In the genomic region with DNA sequence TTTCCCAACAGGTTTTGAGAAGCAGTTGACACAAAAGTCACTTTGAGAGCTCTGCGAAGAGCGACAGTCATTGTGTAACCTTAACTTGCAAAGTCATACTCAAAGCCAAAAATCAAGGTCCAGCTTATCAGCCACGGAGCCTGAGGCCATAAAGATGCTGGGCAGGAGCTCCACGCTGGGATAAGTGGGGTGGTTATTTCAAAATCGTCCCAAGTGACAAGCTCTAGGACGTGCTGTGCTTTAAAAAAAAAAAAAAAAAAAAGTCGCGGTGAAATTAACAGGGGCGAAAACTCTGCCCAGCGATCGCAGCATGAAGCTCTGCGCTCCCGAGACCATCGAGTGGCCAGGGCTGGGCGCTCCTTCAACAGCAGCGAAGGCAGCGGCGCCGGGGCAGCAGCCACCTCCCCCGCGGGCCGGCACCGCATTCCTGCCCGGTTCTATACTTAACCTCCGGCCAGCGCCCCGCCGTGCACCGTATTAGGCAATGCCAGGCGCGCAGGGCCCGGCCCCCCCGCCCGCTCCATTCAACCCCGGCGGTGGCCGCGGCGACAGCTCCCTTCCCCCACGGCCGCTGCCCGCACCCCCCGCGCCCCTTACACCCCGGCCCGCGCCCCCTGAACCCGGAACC, we compare ENCODE assay signal across 1 cellular context.
A peak's percentile ranks its signal among the peaks of the same experiment; 100 is the strongest.
TF ChIP-seq lines count a peak whose summit lies in the region.

No MANE protein-coding gene starts in this region.

TF ChIP-seq in HepG2, 621 proteins besides CTCF, POLR2A, EP300 and RAD21 (continued from another document and continues in another):
- TF ChIP-seq, protein P1, sequence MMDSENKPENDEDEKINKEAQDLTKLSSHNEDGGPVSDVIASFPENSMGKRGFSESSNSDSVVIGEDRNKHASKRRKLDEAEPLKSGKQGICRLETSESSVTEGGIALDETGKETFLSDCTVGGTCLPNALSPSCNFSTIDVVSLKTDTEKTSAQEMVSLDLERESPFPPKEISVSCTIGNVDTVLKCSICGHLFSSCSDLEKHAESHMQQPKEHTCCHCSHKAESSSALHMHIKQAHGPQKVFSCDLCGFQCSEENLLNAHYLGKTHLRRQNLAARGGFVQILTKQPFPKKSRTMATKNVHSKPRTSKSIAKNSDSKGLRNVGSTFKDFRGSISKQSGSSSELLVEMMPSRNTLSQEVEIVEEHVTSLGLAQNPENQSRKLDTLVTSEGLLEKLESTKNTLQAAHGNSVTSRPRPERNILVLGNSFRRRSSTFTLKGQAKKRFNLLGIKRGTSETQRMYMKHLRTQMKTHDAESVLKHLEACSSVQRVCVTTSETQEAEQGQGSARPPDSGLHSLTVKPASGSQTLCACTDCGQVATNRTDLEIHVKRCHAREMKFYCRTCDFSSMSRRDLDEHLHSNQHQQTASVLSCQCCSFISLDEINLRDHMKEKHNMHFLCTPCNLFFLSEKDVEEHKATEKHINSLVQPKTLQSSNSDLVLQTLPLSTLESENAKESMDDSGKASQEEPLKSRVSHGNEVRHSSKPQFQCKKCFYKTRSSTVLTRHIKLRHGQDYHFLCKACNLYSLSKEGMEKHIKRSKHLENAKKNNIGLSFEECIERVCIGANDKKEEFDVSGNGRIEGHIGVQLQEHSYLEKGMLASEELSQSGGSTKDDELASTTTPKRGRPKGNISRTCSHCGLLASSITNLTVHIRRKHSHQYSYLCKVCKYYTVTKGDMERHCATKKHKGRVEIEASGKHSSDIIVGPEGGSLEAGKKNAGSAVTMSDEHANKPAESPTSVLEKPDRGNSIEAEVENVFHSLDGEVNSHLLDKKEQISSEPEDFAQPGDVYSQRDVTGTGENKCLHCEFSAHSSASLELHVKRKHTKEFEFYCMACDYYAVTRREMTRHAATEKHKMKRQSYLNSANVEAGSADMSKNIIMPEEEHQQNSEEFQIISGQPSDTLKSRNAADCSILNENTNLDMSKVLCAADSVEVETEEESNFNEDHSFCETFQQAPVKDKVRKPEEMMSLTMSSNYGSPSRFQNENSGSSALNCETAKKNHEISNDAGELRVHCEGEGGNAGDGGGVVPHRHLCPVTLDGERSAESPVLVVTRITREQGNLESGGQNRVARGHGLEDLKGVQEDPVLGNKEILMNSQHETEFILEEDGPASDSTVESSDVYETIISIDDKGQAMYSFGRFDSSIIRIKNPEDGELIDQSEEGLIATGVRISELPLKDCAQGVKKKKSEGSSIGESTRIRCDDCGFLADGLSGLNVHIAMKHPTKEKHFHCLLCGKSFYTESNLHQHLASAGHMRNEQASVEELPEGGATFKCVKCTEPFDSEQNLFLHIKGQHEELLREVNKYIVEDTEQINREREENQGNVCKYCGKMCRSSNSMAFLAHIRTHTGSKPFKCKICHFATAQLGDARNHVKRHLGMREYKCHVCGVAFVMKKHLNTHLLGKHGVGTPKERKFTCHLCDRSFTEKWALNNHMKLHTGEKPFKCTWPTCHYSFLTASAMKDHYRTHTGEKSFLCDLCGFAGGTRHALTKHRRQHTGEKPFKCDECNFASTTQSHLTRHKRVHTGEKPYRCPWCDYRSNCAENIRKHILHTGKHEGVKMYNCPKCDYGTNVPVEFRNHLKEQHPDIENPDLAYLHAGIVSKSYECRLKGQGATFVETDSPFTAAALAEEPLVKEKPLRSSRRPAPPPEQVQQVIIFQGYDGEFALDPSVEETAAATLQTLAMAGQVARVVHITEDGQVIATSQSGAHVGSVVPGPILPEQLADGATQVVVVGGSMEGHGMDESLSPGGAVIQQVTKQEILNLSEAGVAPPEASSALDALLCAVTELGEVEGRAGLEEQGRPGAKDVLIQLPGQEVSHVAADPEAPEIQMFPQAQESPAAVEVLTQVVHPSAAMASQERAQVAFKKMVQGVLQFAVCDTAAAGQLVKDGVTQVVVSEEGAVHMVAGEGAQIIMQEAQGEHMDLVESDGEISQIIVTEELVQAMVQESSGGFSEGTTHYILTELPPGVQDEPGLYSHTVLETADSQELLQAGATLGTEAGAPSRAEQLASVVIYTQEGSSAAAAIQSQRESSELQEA (CRISPR knock-in tag; IDR thresholded peaks at IDR 0.05; ENCODE audit: not compliant biosample characterization) = no peak
- TF ChIP-seq, protein P2, sequence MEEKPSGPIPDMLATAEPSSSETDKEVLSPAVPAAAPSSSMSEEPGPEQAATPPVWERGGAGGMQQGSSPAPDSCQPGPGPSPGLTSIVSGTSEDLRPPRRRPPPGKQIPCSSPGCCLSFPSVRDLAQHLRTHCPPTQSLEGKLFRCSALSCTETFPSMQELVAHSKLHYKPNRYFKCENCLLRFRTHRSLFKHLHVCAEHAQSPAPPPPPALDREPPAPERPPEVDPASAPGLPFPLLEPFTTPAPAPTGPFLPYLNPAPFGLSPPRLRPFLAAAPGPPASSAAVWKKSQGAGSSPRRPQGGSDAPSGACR (CRISPR knock-in tag; IDR thresholded peaks at IDR 0.05) = peak; percentile 24; the same call in 1 of the 2 replicates
- TF ChIP-seq, protein P3, sequence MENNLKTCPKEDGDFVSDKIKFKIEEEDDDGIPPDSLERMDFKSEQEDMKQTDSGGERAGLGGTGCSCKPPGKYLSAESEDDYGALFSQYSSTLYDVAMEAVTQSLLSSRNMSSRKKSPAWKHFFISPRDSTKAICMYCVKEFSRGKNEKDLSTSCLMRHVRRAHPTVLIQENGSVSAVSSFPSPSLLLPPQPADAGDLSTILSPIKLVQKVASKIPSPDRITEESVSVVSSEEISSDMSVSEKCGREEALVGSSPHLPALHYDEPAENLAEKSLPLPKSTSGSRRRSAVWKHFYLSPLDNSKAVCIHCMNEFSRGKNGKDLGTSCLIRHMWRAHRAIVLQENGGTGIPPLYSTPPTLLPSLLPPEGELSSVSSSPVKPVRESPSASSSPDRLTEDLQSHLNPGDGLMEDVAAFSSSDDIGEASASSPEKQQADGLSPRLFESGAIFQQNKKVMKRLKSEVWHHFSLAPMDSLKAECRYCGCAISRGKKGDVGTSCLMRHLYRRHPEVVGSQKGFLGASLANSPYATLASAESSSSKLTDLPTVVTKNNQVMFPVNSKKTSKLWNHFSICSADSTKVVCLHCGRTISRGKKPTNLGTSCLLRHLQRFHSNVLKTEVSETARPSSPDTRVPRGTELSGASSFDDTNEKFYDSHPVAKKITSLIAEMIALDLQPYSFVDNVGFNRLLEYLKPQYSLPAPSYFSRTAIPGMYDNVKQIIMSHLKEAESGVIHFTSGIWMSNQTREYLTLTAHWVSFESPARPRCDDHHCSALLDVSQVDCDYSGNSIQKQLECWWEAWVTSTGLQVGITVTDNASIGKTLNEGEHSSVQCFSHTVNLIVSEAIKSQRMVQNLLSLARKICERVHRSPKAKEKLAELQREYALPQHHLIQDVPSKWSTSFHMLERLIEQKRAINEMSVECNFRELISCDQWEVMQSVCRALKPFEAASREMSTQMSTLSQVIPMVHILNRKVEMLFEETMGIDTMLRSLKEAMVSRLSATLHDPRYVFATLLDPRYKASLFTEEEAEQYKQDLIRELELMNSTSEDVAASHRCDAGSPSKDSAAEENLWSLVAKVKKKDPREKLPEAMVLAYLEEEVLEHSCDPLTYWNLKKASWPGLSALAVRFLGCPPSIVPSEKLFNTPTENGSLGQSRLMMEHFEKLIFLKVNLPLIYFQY (CRISPR knock-in tag; IDR thresholded peaks at IDR 0.05; ENCODE audit: borderline replicate concordance) = peak; percentile 42; the same call in 1 of the 2 replicates
- TF ChIP-seq, protein P4, sequence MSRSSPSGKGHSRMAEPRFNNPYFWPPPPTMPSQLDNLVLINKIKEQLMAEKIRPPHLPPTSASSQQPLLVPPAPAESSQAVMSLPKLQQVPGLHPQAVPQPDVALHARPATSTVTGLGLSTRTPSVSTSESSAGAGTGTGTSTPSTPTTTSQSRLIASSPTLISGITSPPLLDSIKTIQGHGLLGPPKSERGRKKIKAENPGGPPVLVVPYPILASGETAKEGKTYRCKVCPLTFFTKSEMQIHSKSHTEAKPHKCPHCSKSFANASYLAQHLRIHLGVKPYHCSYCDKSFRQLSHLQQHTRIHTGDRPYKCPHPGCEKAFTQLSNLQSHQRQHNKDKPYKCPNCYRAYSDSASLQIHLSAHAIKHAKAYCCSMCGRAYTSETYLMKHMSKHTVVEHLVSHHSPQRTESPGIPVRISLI (CRISPR knock-in tag; IDR thresholded peaks at IDR 0.05; ENCODE audit: borderline replicate concordance) = peak; percentile 48; the same call in 1 of the 2 replicates
- 0 out of 2 replicates have a peak, but pooled peaks have one; percentile 5 for TF ChIP-seq ARHGAP35 (CRISPR knock-in tag; IDR thresholded peaks at IDR 0.05; ENCODE audit: borderline replicate concordance)
- TF ChIP-seq, protein P5, sequence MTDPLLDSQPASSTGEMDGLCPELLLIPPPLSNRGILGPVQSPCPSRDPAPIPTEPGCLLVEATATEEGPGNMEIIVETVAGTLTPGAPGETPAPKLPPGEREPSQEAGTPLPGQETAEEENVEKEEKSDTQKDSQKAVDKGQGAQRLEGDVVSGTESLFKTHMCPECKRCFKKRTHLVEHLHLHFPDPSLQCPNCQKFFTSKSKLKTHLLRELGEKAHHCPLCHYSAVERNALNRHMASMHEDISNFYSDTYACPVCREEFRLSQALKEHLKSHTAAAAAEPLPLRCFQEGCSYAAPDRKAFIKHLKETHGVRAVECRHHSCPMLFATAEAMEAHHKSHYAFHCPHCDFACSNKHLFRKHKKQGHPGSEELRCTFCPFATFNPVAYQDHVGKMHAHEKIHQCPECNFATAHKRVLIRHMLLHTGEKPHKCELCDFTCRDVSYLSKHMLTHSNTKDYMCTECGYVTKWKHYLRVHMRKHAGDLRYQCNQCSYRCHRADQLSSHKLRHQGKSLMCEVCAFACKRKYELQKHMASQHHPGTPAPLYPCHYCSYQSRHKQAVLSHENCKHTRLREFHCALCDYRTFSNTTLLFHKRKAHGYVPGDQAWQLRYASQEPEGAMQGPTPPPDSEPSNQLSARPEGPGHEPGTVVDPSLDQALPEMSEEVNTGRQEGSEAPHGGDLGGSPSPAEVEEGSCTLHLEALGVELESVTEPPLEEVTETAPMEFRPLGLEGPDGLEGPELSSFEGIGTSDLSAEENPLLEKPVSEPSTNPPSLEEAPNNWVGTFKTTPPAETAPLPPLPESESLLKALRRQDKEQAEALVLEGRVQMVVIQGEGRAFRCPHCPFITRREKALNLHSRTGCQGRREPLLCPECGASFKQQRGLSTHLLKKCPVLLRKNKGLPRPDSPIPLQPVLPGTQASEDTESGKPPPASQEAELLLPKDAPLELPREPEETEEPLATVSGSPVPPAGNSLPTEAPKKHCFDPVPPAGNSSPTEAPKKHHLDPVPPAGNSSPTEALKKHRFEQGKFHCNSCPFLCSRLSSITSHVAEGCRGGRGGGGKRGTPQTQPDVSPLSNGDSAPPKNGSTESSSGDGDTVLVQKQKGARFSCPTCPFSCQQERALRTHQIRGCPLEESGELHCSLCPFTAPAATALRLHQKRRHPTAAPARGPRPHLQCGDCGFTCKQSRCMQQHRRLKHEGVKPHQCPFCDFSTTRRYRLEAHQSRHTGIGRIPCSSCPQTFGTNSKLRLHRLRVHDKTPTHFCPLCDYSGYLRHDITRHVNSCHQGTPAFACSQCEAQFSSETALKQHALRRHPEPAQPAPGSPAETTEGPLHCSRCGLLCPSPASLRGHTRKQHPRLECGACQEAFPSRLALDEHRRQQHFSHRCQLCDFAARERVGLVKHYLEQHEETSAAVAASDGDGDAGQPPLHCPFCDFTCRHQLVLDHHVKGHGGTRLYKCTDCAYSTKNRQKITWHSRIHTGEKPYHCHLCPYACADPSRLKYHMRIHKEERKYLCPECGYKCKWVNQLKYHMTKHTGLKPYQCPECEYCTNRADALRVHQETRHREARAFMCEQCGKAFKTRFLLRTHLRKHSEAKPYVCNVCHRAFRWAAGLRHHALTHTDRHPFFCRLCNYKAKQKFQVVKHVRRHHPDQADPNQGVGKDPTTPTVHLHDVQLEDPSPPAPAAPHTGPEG (CRISPR knock-in tag; IDR thresholded peaks at IDR 0.05) = no peak
- TF ChIP-seq RNF219 (CRISPR knock-in tag; IDR thresholded peaks at IDR 0.05) = no peak
- TF ChIP-seq, protein P6, sequence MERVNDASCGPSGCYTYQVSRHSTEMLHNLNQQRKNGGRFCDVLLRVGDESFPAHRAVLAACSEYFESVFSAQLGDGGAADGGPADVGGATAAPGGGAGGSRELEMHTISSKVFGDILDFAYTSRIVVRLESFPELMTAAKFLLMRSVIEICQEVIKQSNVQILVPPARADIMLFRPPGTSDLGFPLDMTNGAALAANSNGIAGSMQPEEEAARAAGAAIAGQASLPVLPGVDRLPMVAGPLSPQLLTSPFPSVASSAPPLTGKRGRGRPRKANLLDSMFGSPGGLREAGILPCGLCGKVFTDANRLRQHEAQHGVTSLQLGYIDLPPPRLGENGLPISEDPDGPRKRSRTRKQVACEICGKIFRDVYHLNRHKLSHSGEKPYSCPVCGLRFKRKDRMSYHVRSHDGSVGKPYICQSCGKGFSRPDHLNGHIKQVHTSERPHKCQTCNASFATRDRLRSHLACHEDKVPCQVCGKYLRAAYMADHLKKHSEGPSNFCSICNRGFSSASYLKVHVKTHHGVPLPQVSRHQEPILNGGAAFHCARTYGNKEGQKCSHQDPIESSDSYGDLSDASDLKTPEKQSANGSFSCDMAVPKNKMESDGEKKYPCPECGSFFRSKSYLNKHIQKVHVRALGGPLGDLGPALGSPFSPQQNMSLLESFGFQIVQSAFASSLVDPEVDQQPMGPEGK (CRISPR knock-in tag; IDR thresholded peaks at IDR 0.05) = peak; percentile 78
- TF ChIP-seq NR2F2 (IDR thresholded peaks at IDR 0.05; ENCODE audit: borderline replicate concordance, low read depth) = no peak
- TF ChIP-seq AGO2 (optimal IDR thresholded peaks at IDR 0.05; ENCODE audit: low read depth, low read length) = peak; percentile 41
- no peak for TF ChIP-seq NFYC (CRISPR knock-in tag; IDR thresholded peaks at IDR 0.05)
- TF ChIP-seq YEATS2 (CRISPR knock-in tag; IDR thresholded peaks at IDR 0.05; ENCODE audit: borderline replicate concordance) = peak; percentile 46; the same call in 1 of the 2 replicates
- TF ChIP-seq ZNF616 (CRISPR knock-in tag; IDR thresholded peaks at IDR 0.05; ENCODE audit: low read depth) = no peak
- TF ChIP-seq CENPX (CRISPR knock-in tag; IDR thresholded peaks at IDR 0.05) = no peak
- TF ChIP-seq, protein P7, sequence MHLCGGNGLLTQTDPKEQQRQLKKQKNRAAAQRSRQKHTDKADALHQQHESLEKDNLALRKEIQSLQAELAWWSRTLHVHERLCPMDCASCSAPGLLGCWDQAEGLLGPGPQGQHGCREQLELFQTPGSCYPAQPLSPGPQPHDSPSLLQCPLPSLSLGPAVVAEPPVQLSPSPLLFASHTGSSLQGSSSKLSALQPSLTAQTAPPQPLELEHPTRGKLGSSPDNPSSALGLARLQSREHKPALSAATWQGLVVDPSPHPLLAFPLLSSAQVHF (CRISPR knock-in tag; IDR thresholded peaks at IDR 0.05) = no peak
- TF ChIP-seq ZNF317 (CRISPR knock-in tag; IDR thresholded peaks at IDR 0.05) = no peak
- TF ChIP-seq HOXA9 (CRISPR knock-in tag; IDR thresholded peaks at IDR 0.05; ENCODE audit: borderline replicate concordance) = peak; percentile 24; the same call in 1 of the 2 replicates
- no peak for TF ChIP-seq ZNF431 (CRISPR knock-in tag; IDR thresholded peaks at IDR 0.05; ENCODE audit: borderline replicate concordance, low read depth)
